In the genomic region with DNA sequence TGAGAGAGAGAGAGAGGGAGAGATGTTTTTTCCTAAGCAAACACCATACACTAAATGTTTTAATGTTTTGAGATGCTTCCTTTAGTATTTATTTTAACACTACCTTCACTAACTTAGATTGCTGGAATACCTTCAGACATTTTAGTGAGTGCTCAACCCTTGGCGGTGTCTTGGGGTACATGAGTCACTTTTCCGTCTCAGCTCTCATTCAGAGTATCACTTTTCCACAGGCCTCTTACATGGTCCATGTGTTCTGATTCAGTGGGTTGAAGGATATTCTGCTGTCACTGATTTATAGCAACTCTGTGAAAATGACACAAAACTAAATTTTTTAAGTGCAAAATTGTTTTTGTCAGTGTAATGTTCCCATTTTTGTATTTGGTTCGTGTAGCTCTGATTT, we compare ENCODE assay signal across 16 cellular contexts.
A peak's percentile ranks its signal among the peaks of the same experiment; 100 is the strongest.
DNase-seq lines count a peak whose midpoint lies in the region; ATAC-seq and TF ChIP-seq lines count a peak whose summit lies in the region.
"Had no signal": no experiment of that assay in that cellular context is flagged by ENCODE, and none has a peak within 500 bp of the region (broad histone marks: within the 10 kb centered on the region; RNA-seq: fewer than 3 reads in every experiment).

No MANE protein-coding gene starts in this region.

- in situ Hi-C loops in gastrocnemius medialis (cut with MboI; ENCODE audit: low sequenced_read_pairs in 4 of 4) = no loop called here

- peaks cover 19% of the 10 kb centered on the region; the same call in 1 of the 2 replicates for H3K36me3 ChIP-seq in SK-N-MC (ENCODE audit: insufficient read depth, low read length)
- H3K36me3 ChIP-seq in gastrocnemius medialis = no peaks in the 10 kb centered on the region
- H3K36me3 ChIP-seq: BLaER1 had no signal

- TF ChIP-seq POLR2A in gastrocnemius medialis (IDR thresholded peaks at IDR 0.05) = no peak

- H3K4me3 ChIP-seq in SK-N-MC (no peak overlapping the region), fibroblast of mammary gland (ENCODE audit: control insufficient read depth, low read depth, low read length) (no peak overlapping the region), gastrocnemius medialis (no peak overlapping the region)
- H3K4me3 ChIP-seq: BLaER1, GM23248 had no signal

- intact Hi-C loops in gastrocnemius medialis (cut with DNase I; ENCODE audit: low total_unique reads) (no loop called here), posterior vena cava (cut with DNase I) (no loop called here)

- no peaks in the 10 kb centered on the region for H3K27me3 ChIP-seq in gastrocnemius medialis
- H3K27me3 ChIP-seq: BLaER1 had no signal

- TF ChIP-seq CTCF in fibroblast of mammary gland (conservative IDR thresholded peaks at IDR 0.05; ENCODE audit: control insufficient read depth, insufficient read depth, low read depth, low read length) (no peak), gastrocnemius medialis (IDR thresholded peaks at IDR 0.05 in 4 of 5, conservative IDR thresholded peaks at IDR 0.05 in 1 of 5) (no peak)

- ATAC-seq in gastrocnemius medialis (peak; percentile 96 to 97), left lobe of liver (no peak)
- ATAC-seq: CD8-positive, alpha-beta T cell had no signal

- H3K9me3 ChIP-seq in SK-N-MC (ENCODE audit: low read depth, low read length) (peaks cover 4% of the 10 kb centered on the region; the same call in 1 of the 2 replicates), gastrocnemius medialis (no peaks in the 10 kb centered on the region)
- H3K9me3 ChIP-seq: BLaER1, Caco-2 had no signal

- DNase-seq in SK-N-MC (ENCODE audit: low read depth, low spot score) (no peak), fibroblast of mammary gland (ENCODE audit: low read depth) (peak; percentile 29), gastrocnemius medialis (peak in 1 of 2 donors; percentile 27), left lobe of liver (ENCODE audit: low spot score) (no peak), midbrain (lab: John Stamatoyannopoulos, UW) (no peak), posterior vena cava (ENCODE audit: low spot score) (no peak)
- DNase-seq: Caco-2; CD4-positive, CD25-positive, alpha-beta regulatory T cell; CD8-positive, alpha-beta T cell; DMS153; DND-41; GM23248; H7; HCEC 1CT had no signal

- H3K9ac ChIP-seq in SK-N-MC (ENCODE audit: insufficient read length) = no peak overlapping the region
- H3K9ac ChIP-seq: BLaER1, GM23248 had no signal

- H3K27ac ChIP-seq in SK-N-MC (peak overlapping the region; percentile 76), gastrocnemius medialis (peak overlapping the region; percentile 62 to 69 (median 67))
- H3K27ac ChIP-seq: BLaER1, C4-2B, GM23248 had no signal

- peaks cover 0 to 21% of the 10 kb centered on the region in 2 donors for H3K4me1 ChIP-seq in gastrocnemius medialis
- H3K4me1 ChIP-seq: BLaER1, Caco-2 had no signal
